In the genomic region with DNA sequence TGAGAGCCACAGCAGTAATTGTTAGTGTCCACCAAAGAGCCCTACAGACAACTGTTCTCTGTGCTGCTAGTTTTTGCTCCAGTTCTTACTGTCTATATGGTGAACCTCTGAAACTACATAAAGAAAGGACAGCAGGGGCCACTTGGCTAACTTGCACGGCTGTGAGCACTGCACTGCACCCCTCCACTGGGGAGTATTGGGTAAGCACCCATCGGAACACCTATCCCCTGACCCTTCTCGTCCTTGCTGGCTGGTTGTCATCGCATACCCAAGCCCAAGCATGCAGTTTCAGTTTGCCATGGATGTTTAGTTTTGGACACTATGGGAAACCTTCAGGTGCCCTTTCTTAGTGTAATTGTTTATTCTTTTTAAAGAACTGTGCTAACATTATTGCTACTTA, we compare ENCODE assay signal across 16 cellular contexts.
DNase-seq lines count a peak whose midpoint lies in the region; ATAC-seq and TF ChIP-seq lines count a peak whose summit lies in the region.
"Had no signal": no experiment of that assay in that cellular context is flagged by ENCODE, and none has a peak within 500 bp of the region (broad histone marks: within the 10 kb centered on the region; RNA-seq: fewer than 3 reads in every experiment).

No MANE protein-coding gene starts in this region.

- POLR2A ChIA-PET in activated naive CD8-positive, alpha-beta T cell treated with anti-CD3 and anti-CD28 coated beads, Interleukin-2, amount 10 ng/mL, durations not matched to agents 7 days and 5 days (lab: Charles Lee): interaction anchor here (1.0 to 1.7 kb wide), 5 partner anchors 8 to 123 kb away, joined by 3 to 18 read pairs (median 4); a partner anchor contains a TSS
- POLR2A ChIA-PET in WTC11 (lab: Charles Lee): no interaction called here

- no peak for TF ChIP-seq CTCF in WTC11 (IDR thresholded peaks at IDR 0.05)

- H3K9me3 Mint-ChIP-seq in IgD-negative memory B cell: no peaks in the 10 kb centered on the region
- no peaks in the 10 kb centered on the region for H3K9me3 Mint-ChIP-seq in activated naive CD8-positive, alpha-beta T cell treated with anti-CD3 and anti-CD28 coated beads, Interleukin-2, amount 10 ng/mL, durations not matched to agents 7 days and 5 days
- H3K9me3 Mint-ChIP-seq in natural killer cell treated with Interleukin-12 subunit alpha and Interleukin-12 subunit beta and Interleukin-15 and Interleukin-18, amount 100 ng/mL, for 72 hours: no peaks in the 10 kb centered on the region
- H3K9me3 Mint-ChIP-seq in WTC11: no peaks in the 10 kb centered on the region
- H3K9me3 Mint-ChIP-seq: activated naive CD4-positive, alpha-beta T cell treated with anti-CD3 and anti-CD28 coated beads for 36 hours; brain had no signal

- H3K27ac Mint-ChIP-seq in IgD-negative memory B cell (peak overlapping the region; percentile 85 to 91 (median 90)), WTC11 (no peak overlapping the region)
- peak overlapping the region; percentile 88 for H3K27ac Mint-ChIP-seq in activated naive CD8-positive, alpha-beta T cell treated with anti-CD3 and anti-CD28 coated beads, Interleukin-2, amount 10 ng/mL, durations not matched to agents 7 days and 5 days
- peak overlapping the region; percentile 23 to 76 for H3K27ac Mint-ChIP-seq in natural killer cell treated with Interleukin-12 subunit alpha and Interleukin-12 subunit beta and Interleukin-15 and Interleukin-18, amount 100 ng/mL, for 72 hours

- peak overlapping the region in 3 of 4 donors; percentile 46 to 89 (median 64) for H3K4me3 Mint-ChIP-seq in IgD-negative memory B cell
- no peak overlapping the region for H3K4me3 Mint-ChIP-seq in activated naive CD8-positive, alpha-beta T cell treated with anti-CD3 and anti-CD28 coated beads, Interleukin-2, amount 10 ng/mL, durations not matched to agents 7 days and 5 days
- peak overlapping the region; percentile 63 for H3K4me3 Mint-ChIP-seq in natural killer cell treated with Interleukin-12 subunit alpha and Interleukin-12 subunit beta and Interleukin-15 and Interleukin-18, amount 100 ng/mL, for 72 hours
- no peak overlapping the region for H3K4me3 Mint-ChIP-seq in WTC11
- H3K4me3 Mint-ChIP-seq: activated naive CD4-positive, alpha-beta T cell treated with anti-CD3 and anti-CD28 coated beads for 36 hours; brain had no signal

- H3K4me1 Mint-ChIP-seq in IgD-negative memory B cell (peaks cover 46 to 74% (median 59%) of the 10 kb centered on the region in 3 donors), WTC11 (peaks cover 29% of the 10 kb centered on the region)
- H3K4me1 Mint-ChIP-seq in activated naive CD8-positive, alpha-beta T cell treated with anti-CD3 and anti-CD28 coated beads, Interleukin-2, amount 10 ng/mL, durations not matched to agents 7 days and 5 days: peaks cover 70% of the 10 kb centered on the region
- H3K4me1 Mint-ChIP-seq in natural killer cell treated with Interleukin-12 subunit alpha and Interleukin-12 subunit beta and Interleukin-15 and Interleukin-18, amount 100 ng/mL, for 72 hours (ENCODE audit: low read depth in 2 of 2): peaks cover 38 to 49% of the 10 kb centered on the region in 2 donors

- DNase-seq in activated CD8-positive, alpha-beta memory T cell treated with anti-CD3 and anti-CD28 coated beads for 24 hours: peak; percentile 58
- DNase-seq in activated CD8-positive, alpha-beta memory T cell treated with anti-CD3 and anti-CD28 coated beads, Interleukin-2, amount 50 U/mL, for 4 hours: no peak
- no peak for DNase-seq in activated naive CD8-positive, alpha-beta T cell treated with anti-CD3 and anti-CD28 coated beads, Interleukin-2, amount 10 ng/mL, durations not matched to agents 7 days and 5 days
- no peak for DNase-seq in natural killer cell treated with Interleukin-12 subunit alpha and Interleukin-12 subunit beta and Interleukin-15 and Interleukin-18, amount 100 ng/mL, for 72 hours (ENCODE audit: low spot score)
- DNase-seq in NCI-H2029 (lab: John Stamatoyannopoulos, UW) (no peak), WTC11 (ENCODE audit: low spot score) (no peak)
- DNase-seq: cortex of kidney, foreskin keratinocyte, GF-D8, lower lobe of right lung, NCI-H69 had no signal

- peaks cover 4% of the 10 kb centered on the region for H3K27me3 Mint-ChIP-seq in IgD-negative memory B cell
- no peaks in the 10 kb centered on the region for H3K27me3 Mint-ChIP-seq in activated naive CD8-positive, alpha-beta T cell treated with anti-CD3 and anti-CD28 coated beads, Interleukin-2, amount 10 ng/mL, durations not matched to agents 7 days and 5 days
- peaks cover 0 to 7% of the 10 kb centered on the region in 2 donors for H3K27me3 Mint-ChIP-seq in natural killer cell treated with Interleukin-12 subunit alpha and Interleukin-12 subunit beta and Interleukin-15 and Interleukin-18, amount 100 ng/mL, for 72 hours
- H3K27me3 Mint-ChIP-seq in WTC11 (ENCODE audit: low read depth): no peaks in the 10 kb centered on the region
- H3K27me3 Mint-ChIP-seq: brain had no signal

- H3K36me3 Mint-ChIP-seq in IgD-negative memory B cell (peaks cover 6% of the 10 kb centered on the region), WTC11 (peaks cover 20% of the 10 kb centered on the region)
- peaks cover 38% of the 10 kb centered on the region for H3K36me3 Mint-ChIP-seq in activated naive CD8-positive, alpha-beta T cell treated with anti-CD3 and anti-CD28 coated beads, Interleukin-2, amount 10 ng/mL, durations not matched to agents 7 days and 5 days
- H3K36me3 Mint-ChIP-seq in natural killer cell treated with Interleukin-12 subunit alpha and Interleukin-12 subunit beta and Interleukin-15 and Interleukin-18, amount 100 ng/mL, for 72 hours: peaks cover 10% of the 10 kb centered on the region

- CTCF ChIA-PET in WTC11 (lab: Charles Lee): no interaction called here

- no peak for ATAC-seq in activated naive CD8-positive, alpha-beta T cell treated with anti-CD3 and anti-CD28 coated beads, Interleukin-2, amount 10 ng/mL, durations not matched to agents 7 days and 5 days (ENCODE audit: low read depth)
- ATAC-seq in natural killer cell treated with Interleukin-12 subunit alpha and Interleukin-12 subunit beta and Interleukin-15 and Interleukin-18, amount 100 ng/mL, for 72 hours: no peak
- no peak for ATAC-seq in HG02798 (IDR thresholded peaks at IDR 0.05; ENCODE audit: poor library complexity, unreplicated experiment)
- ATAC-seq in WTC11: no peak
- ATAC-seq: foreskin keratinocyte, HCT116, lower lobe of right lung had no signal

TF ChIP-seq in WTC11, 78 proteins besides CTCF, POLR2A, EP300 and RAD21 (continues in another document):
- TF ChIP-seq, protein P1, sequence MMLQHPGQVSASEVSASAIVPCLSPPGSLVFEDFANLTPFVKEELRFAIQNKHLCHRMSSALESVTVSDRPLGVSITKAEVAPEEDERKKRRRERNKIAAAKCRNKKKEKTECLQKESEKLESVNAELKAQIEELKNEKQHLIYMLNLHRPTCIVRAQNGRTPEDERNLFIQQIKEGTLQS (CRISPR knock-in tag; conservative IDR thresholded peaks at IDR 0.05): no peak
- TF ChIP-seq, protein P2, sequence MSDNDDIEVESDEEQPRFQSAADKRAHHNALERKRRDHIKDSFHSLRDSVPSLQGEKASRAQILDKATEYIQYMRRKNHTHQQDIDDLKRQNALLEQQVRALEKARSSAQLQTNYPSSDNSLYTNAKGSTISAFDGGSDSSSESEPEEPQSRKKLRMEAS (CRISPR knock-in tag; IDR thresholded peaks at IDR 0.05): no peak
- no peak for TF ChIP-seq ZNF317 (CRISPR knock-in tag; IDR thresholded peaks at IDR 0.05; ENCODE audit: borderline replicate concordance, low read depth)
- TF ChIP-seq, protein P3, sequence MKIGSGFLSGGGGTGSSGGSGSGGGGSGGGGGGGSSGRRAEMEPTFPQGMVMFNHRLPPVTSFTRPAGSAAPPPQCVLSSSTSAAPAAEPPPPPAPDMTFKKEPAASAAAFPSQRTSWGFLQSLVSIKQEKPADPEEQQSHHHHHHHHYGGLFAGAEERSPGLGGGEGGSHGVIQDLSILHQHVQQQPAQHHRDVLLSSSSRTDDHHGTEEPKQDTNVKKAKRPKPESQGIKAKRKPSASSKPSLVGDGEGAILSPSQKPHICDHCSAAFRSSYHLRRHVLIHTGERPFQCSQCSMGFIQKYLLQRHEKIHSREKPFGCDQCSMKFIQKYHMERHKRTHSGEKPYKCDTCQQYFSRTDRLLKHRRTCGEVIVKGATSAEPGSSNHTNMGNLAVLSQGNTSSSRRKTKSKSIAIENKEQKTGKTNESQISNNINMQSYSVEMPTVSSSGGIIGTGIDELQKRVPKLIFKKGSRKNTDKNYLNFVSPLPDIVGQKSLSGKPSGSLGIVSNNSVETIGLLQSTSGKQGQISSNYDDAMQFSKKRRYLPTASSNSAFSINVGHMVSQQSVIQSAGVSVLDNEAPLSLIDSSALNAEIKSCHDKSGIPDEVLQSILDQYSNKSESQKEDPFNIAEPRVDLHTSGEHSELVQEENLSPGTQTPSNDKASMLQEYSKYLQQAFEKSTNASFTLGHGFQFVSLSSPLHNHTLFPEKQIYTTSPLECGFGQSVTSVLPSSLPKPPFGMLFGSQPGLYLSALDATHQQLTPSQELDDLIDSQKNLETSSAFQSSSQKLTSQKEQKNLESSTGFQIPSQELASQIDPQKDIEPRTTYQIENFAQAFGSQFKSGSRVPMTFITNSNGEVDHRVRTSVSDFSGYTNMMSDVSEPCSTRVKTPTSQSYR (CRISPR knock-in tag; IDR thresholded peaks at IDR 0.05): no peak
- TF ChIP-seq, protein P4, sequence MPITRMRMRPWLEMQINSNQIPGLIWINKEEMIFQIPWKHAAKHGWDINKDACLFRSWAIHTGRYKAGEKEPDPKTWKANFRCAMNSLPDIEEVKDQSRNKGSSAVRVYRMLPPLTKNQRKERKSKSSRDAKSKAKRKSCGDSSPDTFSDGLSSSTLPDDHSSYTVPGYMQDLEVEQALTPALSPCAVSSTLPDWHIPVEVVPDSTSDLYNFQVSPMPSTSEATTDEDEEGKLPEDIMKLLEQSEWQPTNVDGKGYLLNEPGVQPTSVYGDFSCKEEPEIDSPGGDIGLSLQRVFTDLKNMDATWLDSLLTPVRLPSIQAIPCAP (CRISPR knock-in tag; IDR thresholded peaks at IDR 0.05): no peak
- no peak for TF ChIP-seq ZNF416 (CRISPR knock-in tag; IDR thresholded peaks at IDR 0.05)
- no peak for TF ChIP-seq ESRRA (CRISPR knock-in tag; IDR thresholded peaks at IDR 0.05; ENCODE audit: borderline replicate concordance)

Comparison
In these comparisons a context has a peak if more than half of its experiments do, and no peak if none do; other contexts are left out.
1. H3K4me3 Mint-ChIP-seq: peak in IgD-negative memory B cell (3 of 4) and natural killer cell treated with Interleukin-12 subunit alpha and Interleukin-12 subunit beta and Interleukin-15 and Interleukin-18, amount 100 ng/mL, for 72 hours (single experiment); none in activated naive CD8-positive, alpha-beta T cell treated with anti-CD3 and anti-CD28 coated beads, Interleukin-2, amount 10 ng/mL, durations not matched to agents 7 days and 5 days (single experiment) and WTC11 (single experiment).